In genomic region chr21:15437873-15438272, GRCh38 we compare ENCODE assay signal across 10 cellular contexts.
A peak's percentile ranks its signal among the peaks of the same experiment; 100 is the strongest.
DNase-seq lines count a peak whose midpoint lies in the region; ATAC-seq and FAIRE-seq lines count a peak whose summit lies in the region.
"Had no signal": no experiment of that assay in that cellular context is flagged by ENCODE, and none has a peak within 500 bp of the region (broad histone marks: within the 10 kb centered on the region; RNA-seq: fewer than 3 reads in every experiment).

No MANE protein-coding gene starts in this region.

- H3K4me1 Mint-ChIP-seq in activated T-cell treated with anti-CD3 and anti-CD28 coated beads, Interleukin-2, amount 50 U/mL, for 24 hours (ENCODE audit: low read depth) = peaks cover 24% of the 10 kb centered on the region
- H3K4me1 Mint-ChIP-seq in stimulated activated memory B cell treated with anti-CD40 and anti-IgM and Interleukin-4, amounts not matched to agents 10 μg/mL and 1 μg/mL and 100 μg/mL, for 72 hours = peaks cover 8% of the 10 kb centered on the region

- H3K4me3 Mint-ChIP-seq in activated T-cell treated with anti-CD3 and anti-CD28 coated beads, Interleukin-2, amount 50 U/mL, for 24 hours = no peak overlapping the region
- H3K4me3 Mint-ChIP-seq in stimulated activated memory B cell treated with anti-CD40 and anti-IgM and Interleukin-4, amounts not matched to agents 10 μg/mL and 1 μg/mL and 100 μg/mL, for 72 hours = no peak overlapping the region
- H3K4me3 Mint-ChIP-seq: brain had no signal

- peaks cover 7% of the 10 kb centered on the region for H3K9me3 Mint-ChIP-seq in activated T-cell treated with anti-CD3 and anti-CD28 coated beads, Interleukin-2, amount 50 U/mL, for 24 hours
- peaks cover 5% of the 10 kb centered on the region for H3K9me3 Mint-ChIP-seq in stimulated activated memory B cell treated with anti-CD40 and anti-IgM and Interleukin-4, amounts not matched to agents 10 μg/mL and 1 μg/mL and 100 μg/mL, for 72 hours

- no peak for DNase-seq in activated T-cell treated with anti-CD3 and anti-CD28 coated beads, Interleukin-2, amount 50 U/mL, for 24 hours
- no peak for DNase-seq in activated T-cell treated with anti-CD3 and anti-CD28 coated beads, Interleukin-2, amount 50 U/mL, for 48 hours
- DNase-seq in RCC 7860 (ENCODE audit: low spot score) (peak; percentile 38), NCI-H524 (lab: John Stamatoyannopoulos, UW) (no peak), amniotic stem cell (lab: John Stamatoyannopoulos, UW) (no peak), T1000 (lab: John Stamatoyannopoulos, UW) (no peak)
- DNase-seq: Right ventricle myocardium superior had no signal

- no peaks in the 10 kb centered on the region for H3K27me3 Mint-ChIP-seq in activated T-cell treated with anti-CD3 and anti-CD28 coated beads, Interleukin-2, amount 50 U/mL, for 24 hours
- no peaks in the 10 kb centered on the region for H3K27me3 Mint-ChIP-seq in stimulated activated memory B cell treated with anti-CD40 and anti-IgM and Interleukin-4, amounts not matched to agents 10 μg/mL and 1 μg/mL and 100 μg/mL, for 72 hours

- peak overlapping the region; percentile 65 for H3K27ac Mint-ChIP-seq in activated T-cell treated with anti-CD3 and anti-CD28 coated beads, Interleukin-2, amount 50 U/mL, for 24 hours
- no peak overlapping the region for H3K27ac Mint-ChIP-seq in stimulated activated memory B cell treated with anti-CD40 and anti-IgM and Interleukin-4, amounts not matched to agents 10 μg/mL and 1 μg/mL and 100 μg/mL, for 72 hours
- H3K27ac Mint-ChIP-seq: brain had no signal

- no peaks in the 10 kb centered on the region for H3K36me3 Mint-ChIP-seq in activated T-cell treated with anti-CD3 and anti-CD28 coated beads, Interleukin-2, amount 50 U/mL, for 24 hours (ENCODE audit: low read depth)
- H3K36me3 Mint-ChIP-seq in stimulated activated memory B cell treated with anti-CD40 and anti-IgM and Interleukin-4, amounts not matched to agents 10 μg/mL and 1 μg/mL and 100 μg/mL, for 72 hours = no peaks in the 10 kb centered on the region
- H3K36me3 Mint-ChIP-seq: brain had no signal

- FAIRE-seq in RCC 7860 (lab: Jason Lieb, UNC) = peak; percentile 34

- peak; percentile 94 for ATAC-seq in HG02885 (IDR thresholded peaks at IDR 0.05; ENCODE audit: poor library complexity, unreplicated experiment)
- peak; percentile 79 for ATAC-seq in stimulated activated memory B cell treated with anti-CD40 and anti-IgM and Interleukin-4, amounts not matched to agents 10 μg/mL and 1 μg/mL and 100 μg/mL, for 72 hours
